Comparison of ENCODE assay signal across 9 cellular contexts in genomic region chr10:116274141-116274861, GRCh38. TPM values are rescaled to one million over a fixed set of nuclear protein-coding genes. Genes with fewer than 3 reads are reported as not detected.
DNase-seq lines count a peak whose midpoint lies in the region; ATAC-seq, FAIRE-seq and TF ChIP-seq lines count a peak whose summit lies in the region.
"Had no signal": no experiment of that assay in that cellular context is flagged by ENCODE, and none has a peak within 500 bp of the region (broad histone marks: within the 10 kb centered on the region; RNA-seq: fewer than 3 reads in every experiment).

No MANE protein-coding gene starts in this region.

- H3K36me3 ChIP-seq in heart left ventricle = no peaks in the 10 kb centered on the region

- no peaks in the 10 kb centered on the region for H3K36me3 Mint-ChIP-seq in activated naive CD4-positive, alpha-beta T cell treated with anti-CD3 and anti-CD28 coated beads for 36 hours (ENCODE audit: low read depth)
- no peaks in the 10 kb centered on the region for H3K36me3 Mint-ChIP-seq in stimulated activated effector memory CD8-positive, alpha-beta T cell treated with anti-CD3 and anti-CD28 coated beads, Interleukin-12 subunit alpha, Interleukin-12 subunit beta, amount 100 ng/mL, for 72 hours

- no peaks in the 10 kb centered on the region for H3K9me3 Mint-ChIP-seq in activated naive CD4-positive, alpha-beta T cell treated with anti-CD3 and anti-CD28 coated beads for 36 hours
- peaks cover 2% of the 10 kb centered on the region for H3K9me3 Mint-ChIP-seq in stimulated activated effector memory CD8-positive, alpha-beta T cell treated with anti-CD3 and anti-CD28 coated beads, Interleukin-12 subunit alpha, Interleukin-12 subunit beta, amount 100 ng/mL, for 72 hours

- peak; percentile 50 for DNase-seq in ELF-1 (ENCODE audit: low read depth, low spot score)
- peak; percentile 69 to 88 for DNase-seq in NCI-H524 (lab: John Stamatoyannopoulos, UW)
- no peak for DNase-seq in heart left ventricle
- DNase-seq in sciatic nerve (ENCODE audit: low spot score) = peak; percentile 64
- no peak for DNase-seq in GM19239 (ENCODE audit: insufficient read length, low spot score)
- no peak for DNase-seq in activated naive CD4-positive, alpha-beta T cell treated with anti-CD3 and anti-CD28 coated beads for 36 hours
- no peak for DNase-seq in stimulated activated effector memory CD8-positive, alpha-beta T cell treated with anti-CD3 and anti-CD28 coated beads, Interleukin-12 subunit alpha, Interleukin-12 subunit beta, amount 100 ng/mL, for 72 hours (ENCODE audit: low spot score in 2 of 2)
- DNase-seq: immature natural killer cell had no signal

- peaks cover 13 to 71% (median 48%) of the 10 kb centered on the region in 9 donors for H3K27me3 ChIP-seq in heart left ventricle

- H3K9me3 ChIP-seq in heart left ventricle = no peaks in the 10 kb centered on the region

- FAIRE-seq in GM19239 (lab: Jason Lieb, UNC) = no peak

- CTCF ChIA-PET in activated naive CD4-positive, alpha-beta T cell treated with anti-CD3 and anti-CD28 coated beads for 36 hours (lab: Charles Lee) = no interaction called here

- 1 to 2% (median 1%) methylated on average over 44 to 46 of the region's 46 CpGs for WGBS in heart left ventricle, 4 donors

- no peak overlapping the region for H3K27ac Mint-ChIP-seq in activated naive CD4-positive, alpha-beta T cell treated with anti-CD3 and anti-CD28 coated beads for 36 hours
- H3K27ac Mint-ChIP-seq in stimulated activated effector memory CD8-positive, alpha-beta T cell treated with anti-CD3 and anti-CD28 coated beads, Interleukin-12 subunit alpha, Interleukin-12 subunit beta, amount 100 ng/mL, for 72 hours = no peak overlapping the region
- H3K27ac Mint-ChIP-seq: immature natural killer cell had no signal

- H3K27me3 Mint-ChIP-seq in activated naive CD4-positive, alpha-beta T cell treated with anti-CD3 and anti-CD28 coated beads for 36 hours (ENCODE audit: low read depth) = peaks cover 49% of the 10 kb centered on the region

- H3K4me3 ChIP-seq in heart left ventricle = peak overlapping the region in 11 of 12 donors; percentile 34 to 63 (median 52)

- TF ChIP-seq CTCF in heart left ventricle (IDR thresholded peaks at IDR 0.05) = no peak

- peaks cover 0 to 41% (median 11%) of the 10 kb centered on the region in 12 donors for H3K4me1 ChIP-seq in heart left ventricle

- no peak for TF ChIP-seq POLR2A in heart left ventricle (IDR thresholded peaks at IDR 0.05)

- intact Hi-C loops in heart left ventricle (cut with DNase I) = loop anchor here in 3 of 10 donors (5.0 to 10.0 kb wide), 3 partner anchors 230 to 442 kb away; no protein-coding TSS in a partner anchor
- intact Hi-C loops in sciatic nerve (cut with DNase I) = no loop called here
- intact Hi-C loops in activated naive CD4-positive, alpha-beta T cell treated with anti-CD3 and anti-CD28 coated beads for 36 hours (cut with micrococcal nuclease) = loop anchor here (10.0 kb wide), 2 partner anchors 130 to 860 kb away; partner anchors contain the start of gene VAX1

- ATAC-seq in heart left ventricle = peak in 2 of 4 donors; percentile 24 to 41
- ATAC-seq in sciatic nerve = peak; percentile 8
- no peak for ATAC-seq in stimulated activated effector memory CD8-positive, alpha-beta T cell treated with anti-CD3 and anti-CD28 coated beads, Interleukin-12 subunit alpha, Interleukin-12 subunit beta, amount 100 ng/mL, for 72 hours
- no peak for ATAC-seq in GM18873 (IDR thresholded peaks at IDR 0.05; ENCODE audit: low FRiP score, unreplicated experiment)

- H3K4me1 Mint-ChIP-seq in activated naive CD4-positive, alpha-beta T cell treated with anti-CD3 and anti-CD28 coated beads for 36 hours (ENCODE audit: low read depth) = peaks cover 10% of the 10 kb centered on the region
- H3K4me1 Mint-ChIP-seq in stimulated activated effector memory CD8-positive, alpha-beta T cell treated with anti-CD3 and anti-CD28 coated beads, Interleukin-12 subunit alpha, Interleukin-12 subunit beta, amount 100 ng/mL, for 72 hours = peaks cover 6% of the 10 kb centered on the region

- H3K4me3 Mint-ChIP-seq in activated naive CD4-positive, alpha-beta T cell treated with anti-CD3 and anti-CD28 coated beads for 36 hours = no peak overlapping the region
- H3K4me3 Mint-ChIP-seq in stimulated activated effector memory CD8-positive, alpha-beta T cell treated with anti-CD3 and anti-CD28 coated beads, Interleukin-12 subunit alpha, Interleukin-12 subunit beta, amount 100 ng/mL, for 72 hours = no peak overlapping the region

- peak overlapping the region in 1 of 12 donors; percentile 76 for H3K27ac ChIP-seq in heart left ventricle

RNA-seq across cellular contexts. Expression of gene GFRA1, which starts 1.3 kb away (rescaled TPM):
- total RNA-seq in heart left ventricle (10 to 100 TPM in 2 of 9 donors, 1 to 10 TPM in 6, under 1 TPM in 1; 0.93 to 18.6 (median 1.5) TPM), sciatic nerve (65.8 TPM)
- polyA plus RNA-seq in heart left ventricle = 1 to 10 TPM in 1 of 2 donors, under 1 TPM in 1; 0.76 to 1.2 TPM
- total RNA-seq in activated naive CD4-positive, alpha-beta T cell treated with anti-CD3 and anti-CD28 coated beads for 36 hours = not detected
- polyA plus RNA-seq: immature natural killer cell had no signal

RNA-seq across cellular contexts. Expression of gene CCDC172, which starts 49.9 kb away (rescaled TPM):
- total RNA-seq in heart left ventricle (not detected), sciatic nerve (not detected)
- not detected for polyA plus RNA-seq in heart left ventricle
- not detected for total RNA-seq in activated naive CD4-positive, alpha-beta T cell treated with anti-CD3 and anti-CD28 coated beads for 36 hours
- polyA plus RNA-seq: immature natural killer cell had no signal

Comparison
In these comparisons a context has a peak if more than half of its experiments do, and no peak if none do; other contexts are left out.
1. DNase-seq: peak in ELF-1 (single experiment), NCI-H524 (2 of 2) and sciatic nerve (single experiment); none in heart left ventricle (0 of 5), GM19239 (single experiment), activated naive CD4-positive, alpha-beta T cell treated with anti-CD3 and anti-CD28 coated beads for 36 hours (single experiment) and stimulated activated effector memory CD8-positive, alpha-beta T cell treated with anti-CD3 and anti-CD28 coated beads, Interleukin-12 subunit alpha, Interleukin-12 subunit beta, amount 100 ng/mL, for 72 hours (0 of 2).